1 cellular context compared by ENCODE assay signal in genomic region chr15:84844964-84845363, GRCh38.
TF ChIP-seq lines count a peak whose summit lies in the region.

No MANE protein-coding gene starts in this region.

TF ChIP-seq in HepG2, 621 proteins besides CTCF, POLR2A, EP300 and RAD21 (continued from another document and continues in another):
- TF ChIP-seq PRDM4 (CRISPR knock-in tag; IDR thresholded peaks at IDR 0.05; ENCODE audit: borderline replicate concordance) (no peak), ZMAT5 (CRISPR knock-in tag; IDR thresholded peaks at IDR 0.05; ENCODE audit: borderline replicate concordance, low read depth) (no peak), ZNF652 (CRISPR knock-in tag; IDR thresholded peaks at IDR 0.05; ENCODE audit: borderline replicate concordance, low read depth) (no peak), PHF20 (CRISPR knock-in tag; IDR thresholded peaks at IDR 0.05) (peak; percentile 6; the same call in 1 of the 2 replicates), ZNF552 (CRISPR knock-in tag; IDR thresholded peaks at IDR 0.05; ENCODE audit: borderline replicate concordance) (no peak), ZBTB14 (CRISPR knock-in tag; IDR thresholded peaks at IDR 0.05) (no peak), STAT6 (CRISPR knock-in tag; IDR thresholded peaks at IDR 0.05; ENCODE audit: borderline replicate concordance) (no peak), ZFP1 (CRISPR knock-in tag; IDR thresholded peaks at IDR 0.05) (no peak), ZNF737 (CRISPR knock-in tag; IDR thresholded peaks at IDR 0.05; ENCODE audit: borderline replicate concordance) (no peak), NFYB (CRISPR knock-in tag; IDR thresholded peaks at IDR 0.05) (no peak), ZNF484 (CRISPR knock-in tag; IDR thresholded peaks at IDR 0.05; ENCODE audit: borderline replicate concordance, low read depth) (no peak), PLRG1 (conservative IDR thresholded peaks at IDR 0.05) (no peak), JUN (CRISPR knock-in tag; IDR thresholded peaks at IDR 0.05) (no peak), ZNF446 (CRISPR knock-in tag; IDR thresholded peaks at IDR 0.05) (no peak), HCFC1 (IDR thresholded peaks at IDR 0.05; ENCODE audit: low read depth, low read length) (no peak), ISX (CRISPR knock-in tag; conservative IDR thresholded peaks at IDR 0.05) (no peak), ZNF724P (CRISPR knock-in tag; IDR thresholded peaks at IDR 0.05; ENCODE audit: borderline replicate concordance) (no peak), ZNF550 (CRISPR knock-in tag; IDR thresholded peaks at IDR 0.05; ENCODE audit: borderline replicate concordance) (no peak), HOXA7 (CRISPR knock-in tag; IDR thresholded peaks at IDR 0.05) (no peak), CCAR2 (optimal IDR thresholded peaks at IDR 0.05; ENCODE audit: low read depth, low read length) (no peak), ZBTB25 (CRISPR knock-in tag; IDR thresholded peaks at IDR 0.05) (no peak), PITX1 (CRISPR knock-in tag; IDR thresholded peaks at IDR 0.05) (0 out of 2 replicates have a peak, but pooled peaks have one; percentile 18), ARID5B (CRISPR knock-in tag; IDR thresholded peaks at IDR 0.05) (peak; percentile 56), HMG20A (CRISPR knock-in tag; IDR thresholded peaks at IDR 0.05; ENCODE audit: borderline replicate concordance) (no peak), KLF15 (CRISPR knock-in tag; IDR thresholded peaks at IDR 0.05; ENCODE audit: borderline replicate concordance) (no peak), NFE2L1 (CRISPR knock-in tag; IDR thresholded peaks at IDR 0.05; ENCODE audit: borderline replicate concordance) (no peak), NFIB (CRISPR knock-in tag; IDR thresholded peaks at IDR 0.05; ENCODE audit: borderline replicate concordance) (no peak), CCDC6 (CRISPR knock-in tag; IDR thresholded peaks at IDR 0.05) (no peak), KMT2A (CRISPR knock-in tag; IDR thresholded peaks at IDR 0.05) (no peak), POLR2G (IDR thresholded peaks at IDR 0.05; ENCODE audit: low read depth, low read length) (no peak), HNF1A (IDR thresholded peaks at IDR 0.05; ENCODE audit: low read depth) (peak; percentile 58; the same call in 1 of the 2 replicates), HNF1A (CRISPR knock-in tag; IDR thresholded peaks at IDR 0.05; ENCODE audit: borderline replicate concordance) (no peak), CREM (IDR thresholded peaks at IDR 0.05) (no peak), CREM (CRISPR knock-in tag; IDR thresholded peaks at IDR 0.05) (no peak), ELF3 (CRISPR knock-in tag; IDR thresholded peaks at IDR 0.05) (peak; percentile 63), ZNF773 (CRISPR knock-in tag; IDR thresholded peaks at IDR 0.05; ENCODE audit: borderline replicate concordance) (no peak), DDIT3 (CRISPR knock-in tag; IDR thresholded peaks at IDR 0.05) (no peak), ZNF530 (CRISPR knock-in tag; IDR thresholded peaks at IDR 0.05; ENCODE audit: low read depth) (no peak), REST (IDR thresholded peaks at IDR 0.05; ENCODE audit: borderline replicate concordance in 1 of 2, low read depth in 1 of 2, low read length in 2 of 2) (no peak), ZNF562 (CRISPR knock-in tag; IDR thresholded peaks at IDR 0.05; ENCODE audit: borderline replicate concordance) (no peak)
